ENCODE assay signal across 26 cellular contexts in the genomic region with DNA sequence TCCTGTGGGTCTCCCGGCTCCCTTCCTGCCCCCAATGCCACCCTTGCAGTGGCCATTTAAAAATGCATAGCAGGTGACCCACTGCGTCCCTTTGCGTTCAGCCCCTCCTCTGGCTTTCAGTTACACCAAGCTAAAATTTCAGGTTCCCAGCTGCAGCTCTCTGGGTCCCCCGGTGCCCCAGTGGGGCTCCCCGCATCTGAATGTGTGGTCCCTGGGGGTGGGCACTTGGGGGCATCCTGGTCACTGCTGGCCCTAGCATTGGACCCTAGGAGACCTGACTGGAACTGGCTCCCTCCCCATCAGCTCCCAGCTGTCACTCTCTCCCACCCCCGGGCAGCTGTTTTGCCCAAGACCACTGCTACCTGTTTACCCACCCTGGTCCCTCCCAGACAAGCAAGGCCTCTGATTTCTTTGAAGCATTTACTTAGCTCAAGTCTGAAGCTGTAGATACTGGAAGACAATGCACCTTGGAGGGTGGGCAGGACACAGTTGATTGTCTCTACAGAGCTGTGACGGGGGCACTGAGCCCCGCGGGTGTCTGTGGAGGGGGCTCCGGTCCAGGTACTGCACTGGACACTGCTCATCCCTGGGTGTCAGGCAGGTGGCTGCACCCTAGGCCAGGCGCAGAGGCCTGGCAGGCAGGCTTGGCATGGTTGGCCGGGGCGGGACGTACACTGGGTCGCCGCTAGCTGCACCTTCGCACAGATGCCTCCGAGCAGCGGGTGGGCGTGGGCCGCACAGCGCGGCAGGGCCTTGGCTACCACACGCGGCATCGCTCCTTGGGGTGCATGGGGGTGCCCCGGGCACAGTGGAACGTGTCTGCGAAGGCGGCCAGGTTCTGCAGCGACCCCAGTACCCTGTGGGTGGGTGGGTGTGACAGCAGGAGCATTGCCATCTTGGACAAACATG. TPM values are rescaled to one million over a fixed set of nuclear protein-coding genes. Genes with fewer than 3 reads are reported as not detected.
DNase-seq lines count a peak whose midpoint lies in the region; ATAC-seq and TF ChIP-seq lines count a peak whose summit lies in the region.
"Had no signal": no experiment of that assay in that cellular context is flagged by ENCODE, and none has a peak within 500 bp of the region (broad histone marks: within the 10 kb centered on the region; RNA-seq: fewer than 3 reads in every experiment).

No MANE protein-coding gene starts in this region.

- WGBS in sigmoid colon, 2 donors, result 94 to 95% methylated on average over 31 of the region's 31 CpGs

- H3K4me3 Mint-ChIP-seq in activated naive CD8-positive, alpha-beta T cell treated with anti-CD3 and anti-CD28 coated beads, Interleukin-2, amount 10 ng/mL, durations not matched to agents 7 days and 5 days, result no peak overlapping the region
- no peak overlapping the region for H3K4me3 Mint-ChIP-seq in activated naive CD8-positive, alpha-beta T cell treated with anti-CD3 and anti-CD28 coated beads, Interleukin-2, amount 50 U/mL, for 24 hours
- H3K4me3 Mint-ChIP-seq in IgD-negative memory B cell, result peak overlapping the region in 1 of 4 donors; percentile 63
- H3K4me3 Mint-ChIP-seq: activated naive CD4-positive, alpha-beta T cell treated with anti-CD3 and anti-CD28 coated beads, Interleukin-2, amount 50 U/mL, for 24 hours; activated T-cell treated with anti-CD3 and anti-CD28 coated beads, Interleukin-2, amount 50 U/mL, for 4 hours; endodermal cell; stimulated activated memory B cell treated with anti-CD40 and anti-IgM and Interleukin-4, amounts not matched to agents 10 μg/mL and 1 μg/mL and 100 μg/mL, for 72 hours; type B pancreatic cell had no signal

- peaks cover 0 to 25% (median 19%) of the 10 kb centered on the region in 3 donors for H3K27me3 ChIP-seq in sigmoid colon
- H3K27me3 ChIP-seq: ascending aorta, cardiac muscle cell, ovary had no signal

- H3K4me1 ChIP-seq in sigmoid colon, result peaks cover 0 to 21% (median 14%) of the 10 kb centered on the region in 4 donors

- intact Hi-C loops in left colon (cut with DNase I, micrococcal nuclease) (no loop called here), sigmoid colon (cut with DNase I) (no loop called here)

- TF ChIP-seq POLR2A in sigmoid colon (IDR thresholded peaks at IDR 0.05), result no peak

- DNase-seq in activated naive CD8-positive, alpha-beta T cell treated with anti-CD3 and anti-CD28 coated beads, Interleukin-2, amount 10 ng/mL, durations not matched to agents 7 days and 5 days, result peak; percentile 30
- no peak for DNase-seq in activated naive CD8-positive, alpha-beta T cell treated with anti-CD3 and anti-CD28 coated beads, Interleukin-2, amount 50 U/mL, for 24 hours
- DNase-seq in left colon (peak; percentile 11 to 23), sigmoid colon (peak; percentile 60), retina (no peak)
- DNase-seq: activated CD4-positive, alpha-beta T cell treated with anti-CD3 and anti-CD28 coated beads for 1 hour; activated T-cell treated with anti-CD3 and anti-CD28 coated beads, Interleukin-2, amount 50 U/mL, for 4 hours; C1 segment of cervical spinal cord; endodermal cell; esophagus squamous epithelium; NCI-H1417; NCI-H446; NCI-H774; stimulated activated CD4-positive, alpha-beta T cell treated with anti-CD3 and anti-CD28 coated beads, Interleukin-4, amount 100 ng/mL, for 4 hours; substantia nigra had no signal

- no peaks in the 10 kb centered on the region for H3K9me3 ChIP-seq in sigmoid colon
- H3K9me3 ChIP-seq: ascending aorta, esophagus squamous epithelium, ovary had no signal

- peaks cover 5% of the 10 kb centered on the region for H3K4me1 Mint-ChIP-seq in activated naive CD8-positive, alpha-beta T cell treated with anti-CD3 and anti-CD28 coated beads, Interleukin-2, amount 10 ng/mL, durations not matched to agents 7 days and 5 days
- H3K4me1 Mint-ChIP-seq in activated naive CD8-positive, alpha-beta T cell treated with anti-CD3 and anti-CD28 coated beads, Interleukin-2, amount 50 U/mL, for 24 hours, result peaks cover 3% of the 10 kb centered on the region
- peaks cover 0 to 3% (median 3%) of the 10 kb centered on the region in 3 donors for H3K4me1 Mint-ChIP-seq in IgD-negative memory B cell
- H3K4me1 Mint-ChIP-seq: endodermal cell had no signal

- no peak overlapping the region for H3K4me3 ChIP-seq in sigmoid colon
- H3K4me3 ChIP-seq: ascending aorta, cardiac muscle cell, esophagus squamous epithelium, ovary had no signal

- POLR2A ChIA-PET in activated naive CD8-positive, alpha-beta T cell treated with anti-CD3 and anti-CD28 coated beads, Interleukin-2, amount 10 ng/mL, durations not matched to agents 7 days and 5 days (lab: Charles Lee), result no interaction called here

- no peak for ATAC-seq in activated naive CD8-positive, alpha-beta T cell treated with anti-CD3 and anti-CD28 coated beads, Interleukin-2, amount 10 ng/mL, durations not matched to agents 7 days and 5 days (ENCODE audit: low read depth)
- no peak for ATAC-seq in activated naive CD8-positive, alpha-beta T cell treated with anti-CD3 and anti-CD28 coated beads, Interleukin-2, amount 50 U/mL, for 24 hours
- ATAC-seq in left colon (no peak), GM21717 (IDR thresholded peaks at IDR 0.05; ENCODE audit: unreplicated experiment) (no peak)
- ATAC-seq: activated T-cell treated with anti-CD3 and anti-CD28 coated beads, Interleukin-2, amount 50 U/mL, for 4 hours; HCT116; naive thymus-derived CD8-positive, alpha-beta T cell; stimulated activated memory B cell treated with anti-CD40 and anti-IgM and Interleukin-4, amounts not matched to agents 10 μg/mL and 1 μg/mL and 100 μg/mL, for 72 hours had no signal

- peaks cover 0 to 7% (median 0%) of the 10 kb centered on the region in 4 donors for H3K36me3 ChIP-seq in sigmoid colon
- H3K36me3 ChIP-seq: cardiac muscle cell, ovary had no signal

- no peak for TF ChIP-seq EP300 in sigmoid colon (IDR thresholded peaks at IDR 0.05)

- peaks cover 2% of the 10 kb centered on the region for H3K36me3 Mint-ChIP-seq in activated naive CD8-positive, alpha-beta T cell treated with anti-CD3 and anti-CD28 coated beads, Interleukin-2, amount 10 ng/mL, durations not matched to agents 7 days and 5 days
- H3K36me3 Mint-ChIP-seq in activated naive CD8-positive, alpha-beta T cell treated with anti-CD3 and anti-CD28 coated beads, Interleukin-2, amount 50 U/mL, for 24 hours (ENCODE audit: low read depth), result no peaks in the 10 kb centered on the region
- H3K36me3 Mint-ChIP-seq in IgD-negative memory B cell, result no peaks in the 10 kb centered on the region
- H3K36me3 Mint-ChIP-seq: activated naive CD4-positive, alpha-beta T cell treated with anti-CD3 and anti-CD28 coated beads, Interleukin-2, amount 50 U/mL, for 24 hours; type B pancreatic cell had no signal

- H3K27ac Mint-ChIP-seq in activated naive CD8-positive, alpha-beta T cell treated with anti-CD3 and anti-CD28 coated beads, Interleukin-2, amount 10 ng/mL, durations not matched to agents 7 days and 5 days, result no peak overlapping the region
- no peak overlapping the region for H3K27ac Mint-ChIP-seq in activated naive CD8-positive, alpha-beta T cell treated with anti-CD3 and anti-CD28 coated beads, Interleukin-2, amount 50 U/mL, for 24 hours
- peak overlapping the region in 2 of 3 donors; percentile 20 to 43 for H3K27ac Mint-ChIP-seq in IgD-negative memory B cell
- H3K27ac Mint-ChIP-seq: activated naive CD4-positive, alpha-beta T cell treated with anti-CD3 and anti-CD28 coated beads, Interleukin-2, amount 50 U/mL, for 24 hours; endodermal cell; stimulated activated memory B cell treated with anti-CD40 and anti-IgM and Interleukin-4, amounts not matched to agents 10 μg/mL and 1 μg/mL and 100 μg/mL, for 72 hours; type B pancreatic cell had no signal

- TF ChIP-seq CTCF in sigmoid colon (IDR thresholded peaks at IDR 0.05), result no peak

- no peaks in the 10 kb centered on the region for H3K9me3 Mint-ChIP-seq in activated naive CD8-positive, alpha-beta T cell treated with anti-CD3 and anti-CD28 coated beads, Interleukin-2, amount 10 ng/mL, durations not matched to agents 7 days and 5 days
- H3K9me3 Mint-ChIP-seq in activated naive CD8-positive, alpha-beta T cell treated with anti-CD3 and anti-CD28 coated beads, Interleukin-2, amount 50 U/mL, for 24 hours, result no peaks in the 10 kb centered on the region
- no peaks in the 10 kb centered on the region for H3K9me3 Mint-ChIP-seq in IgD-negative memory B cell
- H3K9me3 Mint-ChIP-seq: activated naive CD4-positive, alpha-beta T cell treated with anti-CD3 and anti-CD28 coated beads, Interleukin-2, amount 50 U/mL, for 24 hours; activated T-cell treated with anti-CD3 and anti-CD28 coated beads, Interleukin-2, amount 50 U/mL, for 4 hours; naive thymus-derived CD8-positive, alpha-beta T cell; stimulated activated memory B cell treated with anti-CD40 and anti-IgM and Interleukin-4, amounts not matched to agents 10 μg/mL and 1 μg/mL and 100 μg/mL, for 72 hours; type B pancreatic cell had no signal

- no peak overlapping the region for H3K27ac ChIP-seq in sigmoid colon
- H3K27ac ChIP-seq: ascending aorta, cardiac muscle cell, esophagus squamous epithelium, KMS-11, ovary had no signal

- no peaks in the 10 kb centered on the region for H3K27me3 Mint-ChIP-seq in activated naive CD8-positive, alpha-beta T cell treated with anti-CD3 and anti-CD28 coated beads, Interleukin-2, amount 10 ng/mL, durations not matched to agents 7 days and 5 days
- H3K27me3 Mint-ChIP-seq in activated naive CD8-positive, alpha-beta T cell treated with anti-CD3 and anti-CD28 coated beads, Interleukin-2, amount 50 U/mL, for 24 hours, result no peaks in the 10 kb centered on the region
- peaks cover 5% of the 10 kb centered on the region for H3K27me3 Mint-ChIP-seq in IgD-negative memory B cell
- H3K27me3 Mint-ChIP-seq: activated naive CD4-positive, alpha-beta T cell treated with anti-CD3 and anti-CD28 coated beads, Interleukin-2, amount 50 U/mL, for 24 hours; naive thymus-derived CD8-positive, alpha-beta T cell; type B pancreatic cell had no signal

RNA-seq across cellular contexts. Expression of a gene that starts 3.9 kb away (rescaled TPM):
- 10 to 100 TPM; 37.3 to 37.6 TPM for total RNA-seq in activated naive CD8-positive, alpha-beta T cell treated with anti-CD3 and anti-CD28 coated beads, Interleukin-2, amount 10 ng/mL, durations not matched to agents 7 days and 5 days
- polyA plus RNA-seq in IgD-negative memory B cell (20.3 TPM), sigmoid colon (10 to 100 TPM; 28.2 to 53.2 (median 42.1) TPM)
- total RNA-seq in left colon (10 to 100 TPM; 73.9 to 86.3 TPM), sigmoid colon (10 to 100 TPM in 3 of 4 donors, 1 to 10 TPM in 1; 8.6 to 18.2 (median 15.3) TPM)

RNA-seq across cellular contexts. Expression of a gene that starts 34.3 kb away (rescaled TPM):
- 100 to 1,000 TPM; 131 to 134 TPM for total RNA-seq in activated naive CD8-positive, alpha-beta T cell treated with anti-CD3 and anti-CD28 coated beads, Interleukin-2, amount 10 ng/mL, durations not matched to agents 7 days and 5 days
- polyA plus RNA-seq in IgD-negative memory B cell, result 63.3 TPM
- 100 to 1,000 TPM; 142 to 178 TPM for total RNA-seq in left colon
- 10 to 100 TPM; 37.5 to 73.4 (median 60.4) TPM for total RNA-seq in sigmoid colon
- 100 to 1,000 TPM in 1 of 3 donors, 10 to 100 TPM in 2; 53.5 to 185 (median 64.7) TPM for polyA plus RNA-seq in sigmoid colon

RNA-seq across cellular contexts. Expression of a gene that starts 42.3 kb away (rescaled TPM):
- 1 to 10 TPM; 3.0 to 4.1 TPM for total RNA-seq in activated naive CD8-positive, alpha-beta T cell treated with anti-CD3 and anti-CD28 coated beads, Interleukin-2, amount 10 ng/mL, durations not matched to agents 7 days and 5 days
- 5.8 TPM for polyA plus RNA-seq in IgD-negative memory B cell
- 10 to 100 TPM in 1 of 2 donors, 1 to 10 TPM in 1; 7.8 to 11.5 TPM for total RNA-seq in left colon
- total RNA-seq in sigmoid colon, result 1 to 10 TPM in 2 of 4 donors, under 1 TPM in 1, not detected in 1; 0.66 to 3.4 (median 2.9) TPM
- polyA plus RNA-seq in sigmoid colon, result 10 to 100 TPM in 2 of 3 donors, 1 to 10 TPM in 1; 5.0 to 37.2 (median 14.8) TPM
- total RNA-seq: ascending aorta, cardiac muscle cell had no signal
- polyA plus RNA-seq: cardiac muscle cell had no signal

Comparison
In these comparisons a context has a peak if more than half of its experiments do, and no peak if none do; other contexts are left out.
1. DNase-seq: peak in activated naive CD8-positive, alpha-beta T cell treated with anti-CD3 and anti-CD28 coated beads, Interleukin-2, amount 10 ng/mL, durations not matched to agents 7 days and 5 days (single experiment), left colon (2 of 2) and sigmoid colon (single experiment); none in activated naive CD8-positive, alpha-beta T cell treated with anti-CD3 and anti-CD28 coated beads, Interleukin-2, amount 50 U/mL, for 24 hours (single experiment) and retina (single experiment).
2. H3K27ac Mint-ChIP-seq: peak in IgD-negative memory B cell (2 of 3); none in activated naive CD8-positive, alpha-beta T cell treated with anti-CD3 and anti-CD28 coated beads, Interleukin-2, amount 10 ng/mL, durations not matched to agents 7 days and 5 days (single experiment) and activated naive CD8-positive, alpha-beta T cell treated with anti-CD3 and anti-CD28 coated beads, Interleukin-2, amount 50 U/mL, for 24 hours (single experiment).